ENCODE assay signal across 8 cellular contexts in the genomic region with DNA sequence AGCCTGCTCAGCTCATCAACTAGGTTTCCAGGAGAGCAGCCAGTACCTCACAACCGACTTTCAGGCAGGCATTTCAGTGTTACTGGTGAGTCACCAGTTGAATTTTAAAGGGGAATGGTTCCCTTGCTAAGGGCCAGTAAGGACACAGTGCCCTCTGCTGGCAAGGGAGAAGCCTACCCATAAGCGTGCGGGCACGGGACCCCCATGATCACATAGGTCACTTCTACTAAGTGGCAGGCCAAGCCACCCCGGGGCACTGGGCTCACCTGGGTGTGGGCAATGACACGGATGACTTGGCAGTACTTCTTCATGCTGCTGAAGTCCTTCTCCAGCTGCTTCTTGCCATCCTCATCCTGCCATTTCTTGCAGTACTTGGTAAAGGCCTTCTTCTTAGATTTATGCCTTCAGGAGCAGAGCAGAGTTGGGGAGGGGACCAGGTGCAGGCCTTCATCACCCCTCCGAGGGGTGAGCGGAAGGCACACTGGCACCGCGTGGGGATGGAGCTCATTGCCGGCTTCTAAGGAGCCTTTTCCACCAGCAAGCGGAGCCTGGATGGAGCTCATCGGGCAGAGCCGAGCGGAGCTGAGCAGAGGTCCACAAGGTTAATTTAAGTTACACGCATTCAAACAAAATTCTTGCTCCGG. TPM values are rescaled to one million over a fixed set of nuclear protein-coding genes. Genes with fewer than 3 reads are reported as not detected.
DNase-seq lines count a peak whose midpoint lies in the region; ATAC-seq and TF ChIP-seq lines count a peak whose summit lies in the region.

No MANE protein-coding gene starts in this region.

- peaks cover 79% of the 10 kb centered on the region for H3K36me3 Mint-ChIP-seq in brain

- ATAC-seq in HG02870 (IDR thresholded peaks at IDR 0.05; ENCODE audit: unreplicated experiment): no peak
- ATAC-seq in HG03342 (IDR thresholded peaks at IDR 0.05; ENCODE audit: unreplicated experiment): no peak

- H3K27me3 Mint-ChIP-seq in brain: peaks cover 17% of the 10 kb centered on the region

- TF ChIP-seq CTCF in brain (conservative IDR thresholded peaks at IDR 0.05): peak; percentile 73 to 84

- DNase-seq in GM04504 (ENCODE audit: low read depth) (peak; percentile 87), NCI-H146 (lab: John Stamatoyannopoulos, UW) (peak; percentile 41), UCSD-AML1 (lab: John Stamatoyannopoulos, UW; ENCODE audit: unreplicated experiment) (peak; percentile 62)

- no peaks in the 10 kb centered on the region for H3K9me3 ChIP-seq in iPS-18c (ENCODE audit: control insufficient read depth, insufficient read depth, low read length)

- peak overlapping the region; percentile 21; the same call in 1 of the 2 replicates for H3K4me3 ChIP-seq in iPS-18c (ENCODE audit: insufficient read depth, low read depth, low read length)
- H3K4me3 ChIP-seq in skin epidermis: peak overlapping the region; percentile 66 to 83 (median 76)

- peaks cover 0 to 7% (median 3%) of the 10 kb centered on the region in 5 experiments for H3K9me3 Mint-ChIP-seq in brain

- H3K27ac Mint-ChIP-seq in brain: peak overlapping the region; percentile 57 to 100 (median 72)

- H3K4me3 Mint-ChIP-seq in brain: peak overlapping the region; percentile 98 to 100 (median 100)

- H3K27ac ChIP-seq in skin epidermis: peak overlapping the region in 8 of 21 experiments; percentile 5 to 99 (median 70)

- peaks cover 65% of the 10 kb centered on the region for H3K4me1 Mint-ChIP-seq in brain

RNA-seq across cellular contexts. Expression of gene RPL3, which starts 2.9 kb away (rescaled TPM):
- polyA plus RNA-seq in brain (ENCODE audit: insufficient read depth, low read depth, low replicate concordance): 2,313 TPM

RNA-seq across cellular contexts. Expression of gene SYNGR1, which starts 33.2 kb away (rescaled TPM):
- 55.1 TPM for polyA plus RNA-seq in brain (ENCODE audit: insufficient read depth, low read depth, low replicate concordance)
